ENCODE assay signal across 32 cellular contexts in genomic region chr3:195176776-195177175, GRCh38.
"Had no signal": no experiment of that assay in that cellular context is flagged by ENCODE, and none has a peak within 500 bp of the region (broad histone marks: within the 10 kb centered on the region; RNA-seq: fewer than 3 reads in every experiment).

No MANE protein-coding gene starts in this region.

- H3K27ac ChIP-seq: brain microvascular endothelial cell, coronary artery, dorsolateral prefrontal cortex, esophagus muscularis mucosa, foreskin keratinocyte, gastrocnemius medialis, WERI-Rb-1 had no signal

- H3K27ac Mint-ChIP-seq: activated B cell treated with CpG ODN at 0.5 μM for 24 hours; activated CD4-positive, alpha-beta memory T cell treated with anti-CD3 and anti-CD28 coated beads for 36 hours; activated CD4-positive, alpha-beta T cell treated with anti-CD3 and anti-CD28 coated beads for 36 hours; activated CD4-positive, alpha-beta T cell treated with anti-CD3 and anti-CD28 coated beads, Interleukin-2, amount 10 ng/mL, durations not matched to agents 24 days and 14 days; activated CD8-positive, alpha-beta memory T cell treated with anti-CD3 and anti-CD28 coated beads, Interleukin-2, amount 10 ng/mL, durations not matched to agents 7 days and 5 days; activated CD8-positive, alpha-beta T cell treated with anti-CD3 and anti-CD28 coated beads, Interleukin-2, amount 10 ng/mL, durations not matched to agents 7 days and 5 days; activated naive CD8-positive, alpha-beta T cell; activated T-helper 1 cell treated with anti-CD3 and anti-CD28 coated beads, Interleukin-12 subunit alpha, Interleukin-12 subunit beta, Interleukin-2, Interleukin-4 antibody, amounts not matched to agents 30 ng/mL and 10 ng/mL and 1 ng/mL, durations not matched to agents 14 hours and 24 hours and 36 hours; activated T-helper 2 cell treated with anti-CD3 and anti-CD28 coated beads, Interferon-gamma antibody, Interleukin-2, Interleukin-4, amounts not matched to agents 10 μg/mL and 5 μg/mL and 100 μg/mL, durations not matched to agents 14 hours and 24 hours and 36 hours; dendritic cell treated with granulocyte-macrophage colony-stimulating factor and Interleukin-4, amounts not matched to agents 40 ng/mL and 50 ng/mL, for 4 days; T-helper 1 cell treated with Interleukin-12 subunit alpha and Interleukin-12 subunit beta and Interleukin-4 antibody, amounts not matched to agents 30 μg/mL and 1 μg/mL, for 36 hours; T-helper 2 cell treated with Interferon-gamma antibody and Interleukin-4, amounts not matched to agents 5 μg/mL and 100 μg/mL, for 36 hours had no signal

- H3K27me3 Mint-ChIP-seq: activated CD4-positive, alpha-beta T cell treated with anti-CD3 and anti-CD28 coated beads for 36 hours; activated CD4-positive, alpha-beta T cell treated with anti-CD3 and anti-CD28 coated beads, Interleukin-2, amount 10 ng/mL, durations not matched to agents 24 days and 14 days; activated CD8-positive, alpha-beta memory T cell treated with anti-CD3 and anti-CD28 coated beads, Interleukin-2, amount 10 ng/mL, durations not matched to agents 7 days and 5 days; activated naive CD8-positive, alpha-beta T cell; central memory CD8-positive, alpha-beta T cell had no signal

- H3K4me3 ChIP-seq: coronary artery, dorsolateral prefrontal cortex, esophagus muscularis mucosa, gastrocnemius medialis, heart left ventricle had no signal

- H3K4me1 Mint-ChIP-seq: activated CD8-positive, alpha-beta memory T cell treated with anti-CD3 and anti-CD28 coated beads, Interleukin-2, amount 10 ng/mL, durations not matched to agents 7 days and 5 days had no signal

- H3K27me3 ChIP-seq: brain microvascular endothelial cell, dorsolateral prefrontal cortex, esophagus muscularis mucosa, foreskin keratinocyte, gastrocnemius medialis, heart left ventricle had no signal

- H3K9me3 ChIP-seq: esophagus muscularis mucosa, gastrocnemius medialis, heart left ventricle had no signal

- H3K4me3 Mint-ChIP-seq: activated B cell treated with CpG ODN at 0.5 μM for 24 hours; activated CD4-positive, alpha-beta memory T cell treated with anti-CD3 and anti-CD28 coated beads for 36 hours; activated CD4-positive, alpha-beta T cell treated with anti-CD3 and anti-CD28 coated beads for 36 hours; activated CD4-positive, alpha-beta T cell treated with anti-CD3 and anti-CD28 coated beads, Interleukin-2, amount 10 ng/mL, durations not matched to agents 24 days and 14 days; activated CD8-positive, alpha-beta memory T cell treated with anti-CD3 and anti-CD28 coated beads, Interleukin-2, amount 10 ng/mL, durations not matched to agents 7 days and 5 days; activated CD8-positive, alpha-beta T cell treated with anti-CD3 and anti-CD28 coated beads, Interleukin-2, amount 10 ng/mL, durations not matched to agents 7 days and 5 days; activated naive CD8-positive, alpha-beta T cell; activated T-helper 1 cell treated with anti-CD3 and anti-CD28 coated beads, Interleukin-12 subunit alpha, Interleukin-12 subunit beta, Interleukin-2, Interleukin-4 antibody, amounts not matched to agents 30 ng/mL and 10 ng/mL and 1 ng/mL, durations not matched to agents 14 hours and 24 hours and 36 hours; central memory CD8-positive, alpha-beta T cell; dendritic cell treated with granulocyte-macrophage colony-stimulating factor and Interleukin-4, amounts not matched to agents 40 ng/mL and 50 ng/mL, for 4 days; T-helper 1 cell treated with Interleukin-12 subunit alpha and Interleukin-12 subunit beta and Interleukin-4 antibody, amounts not matched to agents 30 μg/mL and 1 μg/mL, for 36 hours; T-helper 2 cell treated with Interferon-gamma antibody and Interleukin-4, amounts not matched to agents 5 μg/mL and 100 μg/mL, for 36 hours had no signal

- H3K36me3 ChIP-seq: brain microvascular endothelial cell, gastrocnemius medialis, heart left ventricle, WERI-Rb-1 had no signal

- H3K36me3 Mint-ChIP-seq: activated CD4-positive, alpha-beta memory T cell treated with anti-CD3 and anti-CD28 coated beads for 36 hours; activated CD8-positive, alpha-beta memory T cell treated with anti-CD3 and anti-CD28 coated beads, Interleukin-2, amount 10 ng/mL, durations not matched to agents 7 days and 5 days had no signal

- H3K9me3 Mint-ChIP-seq: activated B cell treated with CpG ODN at 0.5 μM for 24 hours; activated CD4-positive, alpha-beta memory T cell treated with anti-CD3 and anti-CD28 coated beads for 36 hours; activated CD4-positive, alpha-beta T cell treated with anti-CD3 and anti-CD28 coated beads, Interleukin-2, amount 10 ng/mL, durations not matched to agents 24 days and 14 days; activated T-helper 1 cell treated with anti-CD3 and anti-CD28 coated beads, Interleukin-12 subunit alpha, Interleukin-12 subunit beta, Interleukin-2, Interleukin-4 antibody, amounts not matched to agents 30 ng/mL and 10 ng/mL and 1 ng/mL, durations not matched to agents 14 hours and 24 hours and 36 hours; activated T-helper 2 cell treated with anti-CD3 and anti-CD28 coated beads, Interferon-gamma antibody, Interleukin-2, Interleukin-4, amounts not matched to agents 10 μg/mL and 5 μg/mL and 100 μg/mL, durations not matched to agents 14 hours and 24 hours and 36 hours; central memory CD8-positive, alpha-beta T cell; T-helper 1 cell treated with Interleukin-12 subunit alpha and Interleukin-12 subunit beta and Interleukin-4 antibody, amounts not matched to agents 30 μg/mL and 1 μg/mL, for 36 hours; T-helper 2 cell treated with Interferon-gamma antibody and Interleukin-4, amounts not matched to agents 5 μg/mL and 100 μg/mL, for 36 hours had no signal

- DNase-seq: activated B cell treated with CpG ODN at 0.5 μM for 24 hours; activated CD4-positive, alpha-beta memory T cell treated with anti-CD3 and anti-CD28 coated beads for 36 hours; activated CD4-positive, alpha-beta T cell treated with anti-CD3 and anti-CD28 coated beads for 36 hours; activated CD4-positive, alpha-beta T cell treated with anti-CD3 and anti-CD28 coated beads, Interleukin-2, amount 10 ng/mL, durations not matched to agents 24 days and 14 days; activated CD8-positive, alpha-beta memory T cell treated with anti-CD3 and anti-CD28 coated beads, Interleukin-2, amount 10 ng/mL, durations not matched to agents 7 days and 5 days; activated CD8-positive, alpha-beta memory T cell treated with anti-CD3 and anti-CD28 coated beads, Interleukin-2, amount 50 U/mL, for 4 hours; activated CD8-positive, alpha-beta T cell treated with anti-CD3 and anti-CD28 coated beads, Interleukin-2, amount 10 ng/mL, durations not matched to agents 7 days and 5 days; activated gamma-delta T cell treated with Interleukin-2 at 50 U/mL for 16 hours; activated naive CD4-positive, alpha-beta T cell treated with anti-CD3 and anti-CD28 coated beads, Interleukin-2, amount 50 U/mL, for 16 hours; activated naive CD4-positive, alpha-beta T cell treated with Interleukin-2 at 50 U/mL for 16 hours; activated T-cell treated with anti-CD3 and anti-CD28 coated beads, Interleukin-2, amount 50 U/mL, for 1 hour; activated T-cell treated with anti-CD3 and anti-CD28 coated beads, Interleukin-2, amount 50 U/mL, for 48 hours; amniotic stem cell; anterior cingulate cortex; brain microvascular endothelial cell; dorsolateral prefrontal cortex; effector memory CD4-positive, alpha-beta T cell; foreskin keratinocyte; gastrocnemius medialis; glutamatergic neuron; heart left ventricle; T1000; WERI-Rb-1 had no signal
